In the genomic region with DNA sequence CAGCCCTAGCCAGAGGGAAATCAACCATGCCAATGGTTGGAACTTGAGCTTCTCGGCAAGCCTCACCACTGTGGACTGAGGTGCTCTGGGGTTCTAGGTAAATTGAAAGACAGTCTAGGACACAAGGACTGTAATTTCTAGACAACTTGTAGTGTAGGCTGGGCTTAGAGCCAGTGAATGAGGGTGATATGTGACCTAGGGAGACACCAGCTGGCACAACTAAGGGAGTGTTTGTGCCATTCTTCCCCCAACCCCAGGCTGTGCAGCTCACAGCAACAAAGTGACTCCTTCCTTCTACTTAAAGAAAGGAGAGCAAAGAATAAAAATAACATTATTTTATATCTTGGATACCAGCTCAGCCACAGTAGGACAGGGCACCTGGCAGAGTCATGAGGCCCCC, we compare ENCODE assay signal across 16 cellular contexts.
"Had no signal": no experiment of that assay in that cellular context is flagged by ENCODE, and none has a peak within 500 bp of the region (broad histone marks: within the 10 kb centered on the region; RNA-seq: fewer than 3 reads in every experiment).

No MANE protein-coding gene starts in this region.

- H3K27me3 ChIP-seq: adrenal gland, left lung, sigmoid colon, spleen, upper lobe of right lung had no signal

- H3K27ac ChIP-seq: adrenal gland, dorsolateral prefrontal cortex, left lung, sigmoid colon, spleen, upper lobe of right lung, VCaP had no signal

- ATAC-seq: activated naive CD4-positive, alpha-beta T cell treated with anti-CD3 and anti-CD28 coated beads, Interleukin-2, amount 50 U/mL, for 72 hours; left lung; upper lobe of right lung had no signal

- H3K9me3 ChIP-seq: adrenal gland had no signal

- H3K4me1 ChIP-seq: adrenal gland, left lung, sigmoid colon, spleen, upper lobe of right lung had no signal

- DNase-seq: activated CD4-positive, alpha-beta T cell treated with anti-CD3 and anti-CD28 coated beads for 1 hour; activated CD4-positive, alpha-beta T cell treated with anti-CD3 and anti-CD28 coated beads, Interleukin-2, amount 50 U/mL, for 48 hours; activated gamma-delta T cell treated with Interleukin-2 at 50 U/mL for 16 hours; adrenal gland; dorsolateral prefrontal cortex; kidney; left lung; nephron progenitor cell; nucleus accumbens; sigmoid colon; spleen; stimulated activated CD4-positive, alpha-beta T cell treated with anti-CD3 and anti-CD28 coated beads, Interleukin-4, amount 100 ng/mL, for 4 hours; stimulated activated naive CD4-positive, alpha-beta T cell; upper lobe of right lung had no signal

- H3K4me3 ChIP-seq: adrenal gland, dorsolateral prefrontal cortex, left lung, sigmoid colon, spleen, upper lobe of right lung had no signal

- H3K36me3 ChIP-seq: adrenal gland, left lung, sigmoid colon, spleen, upper lobe of right lung had no signal
